25 cellular contexts compared by ENCODE assay signal in the genomic region with DNA sequence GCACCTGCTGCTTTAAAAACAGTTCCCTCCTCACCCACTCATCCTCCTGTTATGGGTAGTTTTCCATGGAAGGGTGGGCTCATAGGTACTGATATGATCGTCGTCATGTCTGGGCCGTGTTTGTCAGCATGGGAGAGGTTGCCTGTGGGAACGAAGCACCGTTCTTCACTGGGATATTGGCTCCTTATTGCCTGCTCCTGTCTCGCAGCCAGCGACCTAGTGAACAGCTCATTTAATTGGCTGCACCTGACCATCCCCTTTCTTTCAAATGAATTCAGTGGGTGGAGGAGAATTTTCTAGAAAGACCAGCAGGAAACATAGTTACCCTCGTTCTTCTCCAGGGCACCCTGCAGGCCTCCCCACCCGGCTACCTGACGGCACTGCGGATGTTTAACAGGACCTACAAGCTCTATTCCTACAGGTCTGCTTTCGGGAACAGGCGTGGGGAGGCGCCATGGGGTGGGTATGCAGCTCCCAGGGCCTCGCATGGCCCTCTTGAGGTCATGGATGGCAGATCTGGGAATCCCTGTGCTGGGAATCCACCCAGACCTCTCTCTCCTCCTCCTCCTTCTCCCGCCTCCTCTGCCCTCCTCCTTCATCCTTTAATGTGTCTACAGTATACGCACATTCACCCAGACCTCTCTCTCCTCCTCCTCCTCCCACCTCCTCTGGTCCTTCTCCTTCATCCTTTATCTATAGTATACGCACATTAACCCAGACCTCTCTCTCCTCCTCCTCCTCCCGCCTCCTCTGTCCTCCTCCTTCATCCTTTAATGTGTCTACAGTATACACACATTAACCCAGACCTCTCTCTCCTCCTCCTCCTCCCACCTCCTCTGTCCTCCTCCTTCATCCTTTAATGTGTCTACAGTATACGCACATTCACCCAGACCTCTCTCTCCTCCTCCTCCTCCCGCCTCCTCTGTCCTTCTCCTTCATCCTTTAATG.
"Had no signal": no experiment of that assay in that cellular context is flagged by ENCODE, and none has a peak within 500 bp of the region (broad histone marks: within the 10 kb centered on the region; RNA-seq: fewer than 3 reads in every experiment).

No MANE protein-coding gene starts in this region.

- H3K4me1 Mint-ChIP-seq: brain, nephron, T-helper 17 cell had no signal

- H3K4me3 ChIP-seq: ascending aorta, cardiac muscle cell, left lung, pancreas, psoas muscle, transverse colon had no signal

- DNase-seq: activated CD4-positive, alpha-beta memory T cell treated with anti-CD3 and anti-CD28 coated beads for 36 hours; activated CD4-positive, alpha-beta T cell treated with anti-CD3 and anti-CD28 coated beads, Interleukin-2, amount 10 ng/mL, durations not matched to agents 24 days and 14 days; activated CD4-positive, CD25-positive, alpha-beta regulatory T cell treated with anti-CD3 and anti-CD28 coated beads, Interleukin-2, amount 50 U/mL, for 72 hours; activated CD8-positive, alpha-beta memory T cell treated with anti-CD3 and anti-CD28 coated beads, Interleukin-2, amount 50 U/mL, for 4 hours; activated T-cell treated with anti-CD3 and anti-CD28 coated beads, Interleukin-2, amount 50 U/mL, for 1 hour; cortex of kidney; foreskin fibroblast; left lung; nucleus accumbens; pancreas; psoas muscle; stimulated activated CD4-positive, alpha-beta T cell treated with anti-CD3 and anti-CD28 coated beads, Interleukin-15, amount 100 ng/mL, for 24 hours; stimulated activated CD4-positive, alpha-beta T cell treated with anti-CD3 and anti-CD28 coated beads, Interleukin-2, amount 100 ng/mL, for 24 hours; stimulated activated naive CD4-positive, alpha-beta T cell; T-helper 17 cell; T1000; transverse colon; WERI-Rb-1 had no signal

- H3K9me3 ChIP-seq: ascending aorta, left lung, pancreas, psoas muscle, transverse colon had no signal

- H3K27me3 Mint-ChIP-seq: activated CD4-positive, alpha-beta memory T cell treated with anti-CD3 and anti-CD28 coated beads for 36 hours; activated CD4-positive, alpha-beta T cell treated with anti-CD3 and anti-CD28 coated beads, Interleukin-2, amount 10 ng/mL, durations not matched to agents 24 days and 14 days; activated naive CD8-positive, alpha-beta T cell; brain; T-helper 17 cell had no signal

- H3K27ac Mint-ChIP-seq: activated CD4-positive, alpha-beta memory T cell treated with anti-CD3 and anti-CD28 coated beads for 36 hours; activated CD4-positive, alpha-beta T cell treated with anti-CD3 and anti-CD28 coated beads, Interleukin-2, amount 10 ng/mL, durations not matched to agents 24 days and 14 days; activated naive CD8-positive, alpha-beta T cell; activated T-helper 1 cell treated with anti-CD3 and anti-CD28 coated beads, Interleukin-12 subunit alpha, Interleukin-12 subunit beta, Interleukin-2, Interleukin-4 antibody, amounts not matched to agents 30 ng/mL and 10 ng/mL and 1 ng/mL, durations not matched to agents 14 hours and 24 hours and 36 hours; nephron; T-helper 17 cell had no signal

- H3K4me1 ChIP-seq: ascending aorta, left lung, pancreas had no signal

- H3K9me3 Mint-ChIP-seq: activated CD4-positive, alpha-beta memory T cell treated with anti-CD3 and anti-CD28 coated beads for 36 hours; activated CD4-positive, alpha-beta T cell treated with anti-CD3 and anti-CD28 coated beads, Interleukin-2, amount 10 ng/mL, durations not matched to agents 24 days and 14 days; activated T-helper 1 cell treated with anti-CD3 and anti-CD28 coated beads, Interleukin-12 subunit alpha, Interleukin-12 subunit beta, Interleukin-2, Interleukin-4 antibody, amounts not matched to agents 30 ng/mL and 10 ng/mL and 1 ng/mL, durations not matched to agents 14 hours and 24 hours and 36 hours; brain; nephron had no signal

- H3K27ac ChIP-seq: ascending aorta, cardiac muscle cell, left lung, pancreas, psoas muscle, transverse colon, WERI-Rb-1 had no signal

- ATAC-seq: esophagus mucosa, left lung, pancreas, psoas muscle, T-helper 17 cell had no signal

- H3K27me3 ChIP-seq: ascending aorta, cardiac muscle cell, left lung, pancreas, transverse colon had no signal

- H3K4me3 Mint-ChIP-seq: activated CD4-positive, alpha-beta memory T cell treated with anti-CD3 and anti-CD28 coated beads for 36 hours; activated CD4-positive, alpha-beta T cell treated with anti-CD3 and anti-CD28 coated beads, Interleukin-2, amount 10 ng/mL, durations not matched to agents 24 days and 14 days; activated naive CD8-positive, alpha-beta T cell; activated T-helper 1 cell treated with anti-CD3 and anti-CD28 coated beads, Interleukin-12 subunit alpha, Interleukin-12 subunit beta, Interleukin-2, Interleukin-4 antibody, amounts not matched to agents 30 ng/mL and 10 ng/mL and 1 ng/mL, durations not matched to agents 14 hours and 24 hours and 36 hours; brain; nephron; T-helper 17 cell had no signal
